8 cellular contexts compared by ENCODE assay signal in the genomic region with DNA sequence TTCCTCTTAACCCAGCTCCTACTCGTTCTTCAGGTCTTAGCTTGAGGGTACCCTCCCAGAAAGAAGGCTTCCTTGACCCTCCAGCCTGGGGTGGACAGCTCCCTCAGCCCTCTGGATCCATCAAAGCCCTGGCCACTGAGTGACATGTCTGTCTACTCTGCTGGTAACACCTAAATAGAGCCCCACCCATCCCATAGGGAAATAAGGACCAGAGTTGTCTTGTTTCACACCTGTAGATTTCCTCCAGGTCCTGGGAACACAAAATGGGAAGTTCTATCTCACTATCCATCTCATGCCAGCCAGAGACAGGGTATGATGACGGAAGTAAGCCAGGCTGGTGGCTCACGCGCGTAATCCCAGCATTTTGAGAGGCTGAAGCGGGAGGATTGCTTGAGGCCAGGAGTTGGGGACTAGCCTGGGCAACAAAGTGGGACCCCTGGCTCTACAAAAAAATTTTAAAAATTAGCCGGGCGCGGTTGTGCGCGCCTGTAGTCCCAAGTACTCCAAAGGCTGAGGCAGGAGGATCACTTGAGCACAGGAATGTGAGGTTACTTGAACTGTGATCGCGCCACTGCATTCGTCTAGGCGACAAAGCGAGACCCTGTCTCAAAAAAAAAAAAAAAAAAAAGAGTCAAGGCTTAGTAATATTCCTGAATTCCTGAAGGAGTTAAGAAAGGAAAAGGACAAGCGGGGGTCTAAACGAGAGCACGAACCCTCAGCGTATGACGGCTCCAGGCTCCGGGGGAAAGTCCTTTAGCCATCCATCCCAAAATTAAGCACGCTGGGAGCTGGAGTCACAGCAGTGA. TPM values are rescaled to one million over a fixed set of nuclear protein-coding genes. Genes with fewer than 3 reads are reported as not detected.
A peak's percentile ranks its signal among the peaks of the same experiment; 100 is the strongest.
DNase-seq lines count a peak whose midpoint lies in the region; ATAC-seq and TF ChIP-seq lines count a peak whose summit lies in the region.

No MANE protein-coding gene starts in this region.

- H3K27me3 Mint-ChIP-seq in activated B cell treated with CpG ODN at 0.5 μM for 24 hours, result no peaks in the 10 kb centered on the region

- peak; percentile 33 for DNase-seq in activated CD4-positive, alpha-beta T cell treated with anti-CD3 and anti-CD28 coated beads for 48 hours
- DNase-seq in activated CD4-positive, alpha-beta T cell treated with anti-CD3 and anti-CD28 coated beads, Interleukin-2, amount 50 U/mL, for 1 hour, result no peak
- no peak for DNase-seq in activated B cell treated with CpG ODN at 0.5 μM for 24 hours
- peak in 1 of 2 donors; percentile 57 for DNase-seq in foreskin fibroblast
- DNase-seq in posterior vena cava (ENCODE audit: low spot score), result peak; percentile 73
- no peak for DNase-seq in central memory CD4-positive, alpha-beta T cell

- H3K4me3 Mint-ChIP-seq in activated B cell treated with CpG ODN at 0.5 μM for 24 hours, result peak overlapping the region; percentile 99

- POLR2A ChIA-PET in activated B cell treated with CpG ODN at 0.5 μM for 24 hours (lab: Charles Lee), result interaction anchor here (0.7 to 7.4 kb wide), 12 partner anchors 9 to 559 kb away, joined by 3 to 76 read pairs (median 8); a partner anchor contains a TSS

- peak overlapping the region; percentile 100 for H3K27ac Mint-ChIP-seq in activated B cell treated with CpG ODN at 0.5 μM for 24 hours

- intact Hi-C loops in activated B cell treated with CpG ODN at 0.5 μM for 24 hours (cut with micrococcal nuclease) (loop anchor here (1.0 to 5.0 kb wide), 4 partner anchors 17 to 263 kb away; a partner anchor contains a TSS), posterior vena cava (cut with DNase I) (loop anchor here (5.0 kb wide), 3 partner anchors 42 to 1772 kb away; a partner anchor contains a TSS)

- peaks cover 67% of the 10 kb centered on the region for H3K4me1 Mint-ChIP-seq in activated B cell treated with CpG ODN at 0.5 μM for 24 hours

- no peak for TF ChIP-seq CTCF in activated B cell treated with CpG ODN at 0.5 μM for 24 hours (IDR thresholded peaks at IDR 0.05)
- no peak for TF ChIP-seq CTCF in foreskin fibroblast (IDR thresholded peaks at IDR 0.05; ENCODE audit: low read depth, low read length)

- ATAC-seq in activated B cell treated with CpG ODN at 0.5 μM for 24 hours (ENCODE audit: low read depth) (peak; percentile 1), GM19035 (IDR thresholded peaks at IDR 0.05; ENCODE audit: unreplicated experiment) (no peak), HG03196 (IDR thresholded peaks at IDR 0.05; ENCODE audit: unreplicated experiment) (no peak)

- H3K4me3 ChIP-seq in foreskin fibroblast (ENCODE audit: low read depth in 1 of 2, low read length in 2 of 2), result peak overlapping the region; percentile 87 to 98

- CTCF ChIA-PET in activated B cell treated with CpG ODN at 0.5 μM for 24 hours (lab: Charles Lee), result interaction anchor here (0.7 to 5.5 kb wide), 17 partner anchors 11 to 334 kb away, joined by 3 to 45 read pairs (median 4); a partner anchor contains a TSS

- H3K36me3 Mint-ChIP-seq in activated B cell treated with CpG ODN at 0.5 μM for 24 hours (ENCODE audit: low read depth), result peaks cover 71% of the 10 kb centered on the region

- H3K9me3 Mint-ChIP-seq in activated B cell treated with CpG ODN at 0.5 μM for 24 hours, result no peaks in the 10 kb centered on the region

RNA-seq across cellular contexts. Expression of a gene that starts 0.5 kb away (rescaled TPM):
- total RNA-seq in activated B cell treated with CpG ODN at 0.5 μM for 24 hours, result 61.7 and 65.3 TPM in 2 replicates
- total RNA-seq in posterior vena cava, result 10 to 100 TPM; 17.5 to 23.9 TPM

RNA-seq across cellular contexts. Expression of a gene that starts 44.3 kb away (rescaled TPM):
- total RNA-seq in activated B cell treated with CpG ODN at 0.5 μM for 24 hours (80.7 and 88.5 TPM in 2 replicates), posterior vena cava (10 to 100 TPM; 43.8 to 61.5 TPM)

RNA-seq across cellular contexts. Expression of a gene that starts 45.3 kb away (rescaled TPM):
- 235 and 244 TPM in 2 replicates for total RNA-seq in activated B cell treated with CpG ODN at 0.5 μM for 24 hours
- total RNA-seq in posterior vena cava, result 100 to 1,000 TPM; 150 to 157 TPM

RNA-seq across cellular contexts. Expression of a gene that starts 54.5 kb away (rescaled TPM):
- total RNA-seq in activated B cell treated with CpG ODN at 0.5 μM for 24 hours, result 11.7 and 14.2 TPM in 2 replicates
- 1 to 10 TPM; 3.7 to 4.2 TPM for total RNA-seq in posterior vena cava

Comparison
In these comparisons a context has a peak if more than half of its experiments do, and no peak if none do; other contexts are left out.
1. DNase-seq: peak in activated CD4-positive, alpha-beta T cell treated with anti-CD3 and anti-CD28 coated beads for 48 hours (single experiment) and posterior vena cava (single experiment); none in activated CD4-positive, alpha-beta T cell treated with anti-CD3 and anti-CD28 coated beads, Interleukin-2, amount 50 U/mL, for 1 hour (single experiment), activated B cell treated with CpG ODN at 0.5 μM for 24 hours (single experiment) and central memory CD4-positive, alpha-beta T cell (single experiment).